22 cellular contexts compared by ENCODE assay signal in genomic region chr10:96918214-96919002, GRCh38.
A peak's percentile ranks its signal among the peaks of the same experiment; 100 is the strongest.
DNase-seq lines count a peak whose midpoint lies in the region; ATAC-seq and TF ChIP-seq lines count a peak whose summit lies in the region.
"Had no signal": no experiment of that assay in that cellular context is flagged by ENCODE, and none has a peak within 500 bp of the region (broad histone marks: within the 10 kb centered on the region; RNA-seq: fewer than 3 reads in every experiment).

No MANE protein-coding gene starts in this region.

- no peak for TF ChIP-seq CTCF in colonic mucosa (IDR thresholded peaks at IDR 0.05)

- H3K9me3 ChIP-seq in skeletal muscle tissue (ENCODE audit: control insufficient read depth in 3 of 3, low read length in 3 of 3) (no peaks in the 10 kb centered on the region), colonic mucosa (no peaks in the 10 kb centered on the region)
- H3K9me3 ChIP-seq: lower lobe of right lung, pancreas, Peyer's patch had no signal

- peaks cover 49% of the 10 kb centered on the region for H3K4me1 Mint-ChIP-seq in activated naive CD8-positive, alpha-beta T cell treated with anti-CD3 and anti-CD28 coated beads, Interleukin-2, amount 50 U/mL, for 24 hours
- peaks cover 45% of the 10 kb centered on the region for H3K4me1 Mint-ChIP-seq in activated naive CD8-positive, alpha-beta T cell treated with anti-CD3 and anti-CD28 coated beads for 36 hours

- H3K4me3 Mint-ChIP-seq in activated naive CD8-positive, alpha-beta T cell treated with anti-CD3 and anti-CD28 coated beads, Interleukin-2, amount 50 U/mL, for 24 hours: no peak overlapping the region
- H3K4me3 Mint-ChIP-seq in activated naive CD8-positive, alpha-beta T cell treated with anti-CD3 and anti-CD28 coated beads for 36 hours: no peak overlapping the region
- H3K4me3 Mint-ChIP-seq: naive thymus-derived CD4-positive, alpha-beta T cell had no signal

- ATAC-seq in activated naive CD8-positive, alpha-beta T cell treated with anti-CD3 and anti-CD28 coated beads, Interleukin-2, amount 50 U/mL, for 24 hours: no peak
- peak; percentile 72 for ATAC-seq in left ventricle myocardium superior
- ATAC-seq: K562; lower lobe of right lung; naive thymus-derived CD4-positive, alpha-beta T cell had no signal

- H3K27me3 Mint-ChIP-seq in activated naive CD8-positive, alpha-beta T cell treated with anti-CD3 and anti-CD28 coated beads, Interleukin-2, amount 50 U/mL, for 24 hours: no peaks in the 10 kb centered on the region
- no peaks in the 10 kb centered on the region for H3K27me3 Mint-ChIP-seq in activated naive CD8-positive, alpha-beta T cell treated with anti-CD3 and anti-CD28 coated beads for 36 hours
- H3K27me3 Mint-ChIP-seq: naive thymus-derived CD4-positive, alpha-beta T cell had no signal

- H3K27ac Mint-ChIP-seq in activated naive CD8-positive, alpha-beta T cell treated with anti-CD3 and anti-CD28 coated beads, Interleukin-2, amount 50 U/mL, for 24 hours: peak overlapping the region; percentile 48
- H3K27ac Mint-ChIP-seq in activated naive CD8-positive, alpha-beta T cell treated with anti-CD3 and anti-CD28 coated beads for 36 hours: no peak overlapping the region

- intact Hi-C loops in left ventricle myocardium superior (cut with micrococcal nuclease) (no loop called here), colonic mucosa (cut with DNase I) (no loop called here)

- H3K27ac ChIP-seq in skeletal muscle tissue (ENCODE audit: low read depth, low read length) (peak overlapping the region; percentile 88), colonic mucosa (no peak overlapping the region), substantia nigra (ENCODE audit: low read depth, low read length, poor library complexity, severe bottlenecking) (no peak overlapping the region)
- H3K27ac ChIP-seq: C4-2B, lower lobe of right lung, pancreas, Peyer's patch, SK-N-MC, skin epidermis had no signal

- peaks cover 24% of the 10 kb centered on the region for H3K36me3 Mint-ChIP-seq in activated naive CD8-positive, alpha-beta T cell treated with anti-CD3 and anti-CD28 coated beads, Interleukin-2, amount 50 U/mL, for 24 hours (ENCODE audit: low read depth)
- H3K36me3 Mint-ChIP-seq in activated naive CD8-positive, alpha-beta T cell treated with anti-CD3 and anti-CD28 coated beads for 36 hours: peaks cover 42% of the 10 kb centered on the region

- no peaks in the 10 kb centered on the region for H3K27me3 ChIP-seq in skeletal muscle tissue (ENCODE audit: control insufficient read depth in 3 of 3, insufficient read depth in 3 of 3, low read length in 3 of 3)
- no peaks in the 10 kb centered on the region for H3K27me3 ChIP-seq in colonic mucosa
- H3K27me3 ChIP-seq: pancreas, Peyer's patch had no signal

- no peak for DNase-seq in activated naive CD8-positive, alpha-beta T cell treated with anti-CD3 and anti-CD28 coated beads, Interleukin-2, amount 50 U/mL, for 24 hours
- no peak for DNase-seq in activated naive CD8-positive, alpha-beta T cell treated with anti-CD3 and anti-CD28 coated beads for 36 hours
- DNase-seq in M059J (ENCODE audit: low read depth): peak; percentile 8
- DNase-seq in left ventricle myocardium superior: no peak
- DNase-seq in EL: no peak
- DNase-seq in colonic mucosa: no peak
- DNase-seq in substantia nigra (lab: John Stamatoyannopoulos, UW): no peak
- DNase-seq: activated effector memory CD4-positive, alpha-beta T cell treated with anti-CD3 and anti-CD28 coated beads, Interleukin-2, amount 50 U/mL, for 16 hours; amniotic stem cell; DMS153; lower lobe of right lung; naive thymus-derived CD4-positive, alpha-beta T cell; NCI-H187 treated with DMSO at 0.1 percent for 48 hours; NK-92 treated with Interleukin-12 subunit alpha and Interleukin-12 subunit beta, amount 100 ng/mL, for 24 hours; pancreas; Peyer's patch; stimulated activated CD4-positive, alpha-beta T cell treated with anti-CD3 and anti-CD28 coated beads, Interleukin-2, amount 100 ng/mL, for 48 hours had no signal

- peaks cover 22 to 24% (median 23%) of the 10 kb centered on the region in 3 donors for H3K4me1 ChIP-seq in skeletal muscle tissue (ENCODE audit: control insufficient read depth in 3 of 3, insufficient read depth in 3 of 3, low read length in 3 of 3)
- no peaks in the 10 kb centered on the region for H3K4me1 ChIP-seq in colonic mucosa
- H3K4me1 ChIP-seq: lower lobe of right lung, Peyer's patch had no signal

- H3K9me3 Mint-ChIP-seq in activated naive CD8-positive, alpha-beta T cell treated with anti-CD3 and anti-CD28 coated beads, Interleukin-2, amount 50 U/mL, for 24 hours: no peaks in the 10 kb centered on the region
- H3K9me3 Mint-ChIP-seq in activated naive CD8-positive, alpha-beta T cell treated with anti-CD3 and anti-CD28 coated beads for 36 hours: no peaks in the 10 kb centered on the region

- H3K4me3 ChIP-seq in skeletal muscle tissue (ENCODE audit: low read length in 3 of 3): peak overlapping the region in 1 of 3 donors; percentile 25
- no peak overlapping the region for H3K4me3 ChIP-seq in colonic mucosa
- H3K4me3 ChIP-seq: K562, lower lobe of right lung, pancreas, Peyer's patch, SK-N-MC, skin epidermis had no signal

- H3K36me3 ChIP-seq in skeletal muscle tissue (ENCODE audit: control insufficient read depth in 3 of 3, insufficient read depth in 3 of 3, low read length in 3 of 3) (no peaks in the 10 kb centered on the region), colonic mucosa (no peaks in the 10 kb centered on the region)
- H3K36me3 ChIP-seq: pancreas had no signal

- H3K9ac ChIP-seq in skeletal muscle tissue (ENCODE audit: low read depth in 1 of 3, low read length in 3 of 3): peak overlapping the region in 2 of 3 donors; percentile 23 to 50
- H3K9ac ChIP-seq in colonic mucosa (ENCODE audit: low read depth in 2 of 2, low read length in 2 of 2): no peak overlapping the region

Comparison
In these comparisons a context has a peak if more than half of its experiments do, and no peak if none do; other contexts are left out.
1. H3K9ac ChIP-seq: peak in skeletal muscle tissue (2 of 3); none in colonic mucosa (0 of 2).